ENCODE assay signal across 19 cellular contexts in the genomic region with DNA sequence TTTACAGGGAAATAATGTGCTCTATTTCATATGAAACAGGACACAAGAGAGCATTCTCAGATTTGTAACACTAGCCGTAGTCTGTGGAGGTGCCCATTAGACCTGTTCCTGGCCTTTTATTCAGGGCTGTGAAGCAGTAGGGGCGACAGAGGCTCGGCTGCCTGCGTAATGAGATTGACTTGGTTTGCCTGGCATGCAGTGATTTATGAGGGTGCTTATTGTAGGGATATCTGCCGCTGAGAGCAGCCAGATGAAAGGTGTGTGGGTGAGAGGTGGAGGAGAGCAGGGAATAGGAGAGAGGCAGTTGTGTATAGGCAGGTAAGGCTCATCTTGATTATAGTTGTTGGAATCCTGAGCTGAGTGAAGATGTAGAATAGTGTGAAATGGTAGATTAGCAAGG. TPM values are rescaled to one million over a fixed set of nuclear protein-coding genes. Genes with fewer than 3 reads are reported as not detected.
DNase-seq lines count a peak whose midpoint lies in the region.
"Had no signal": no experiment of that assay in that cellular context is flagged by ENCODE, and none has a peak within 500 bp of the region (broad histone marks: within the 10 kb centered on the region; RNA-seq: fewer than 3 reads in every experiment).

No MANE protein-coding gene starts in this region.

- DNase-seq in NCI-H187 treated with DMSO at 0.1 percent for 48 hours (lab: John Stamatoyannopoulos, UW) (peak; percentile 13), NCI-H187 (lab: John Stamatoyannopoulos, UW) (no peak), NCI-H2227 (lab: John Stamatoyannopoulos, UW; ENCODE audit: unreplicated experiment) (peak; percentile 56), cerebellar cortex (ENCODE audit: low spot score) (peak; percentile 19), putamen (ENCODE audit: low spot score) (peak; percentile 50), NCI-H2107 (lab: John Stamatoyannopoulos, UW) (no peak), mucosa of gallbladder (ENCODE audit: low spot score) (no peak), OCI-M1 (lab: John Stamatoyannopoulos, UW) (no peak)
- DNase-seq: 8988T; Caco-2; CD4-positive, alpha-beta memory T cell; GF-D8; IMR-90; NCI-H1092 treated with DMSO at 0.1 percent for 48 hours; NCI-H1694; NCI-H2171; NCI-H446 treated with DMSO at 0.1 percent for 48 hours; NCI-H748 treated with DMSO at 0.1 percent for 48 hours; Peyer's patch had no signal

RNA-seq across cellular contexts. Expression of gene DNAJC6, which starts 51.3 kb away (rescaled TPM):
- total RNA-seq in mucosa of gallbladder = 6.0 TPM

RNA-seq across cellular contexts. Expression of gene LEPR, which starts 59.8 kb away (rescaled TPM):
- total RNA-seq in mucosa of gallbladder = 13.1 TPM

RNA-seq across cellular contexts. Expression of gene LEPROT, which starts 59.8 kb away (rescaled TPM):
- total RNA-seq in mucosa of gallbladder = 67.6 TPM

Comparison
In these comparisons a context has a peak if more than half of its experiments do, and no peak if none do; other contexts are left out.
1. DNase-seq: peak in NCI-H187 treated with DMSO at 0.1 percent for 48 hours (single experiment), NCI-H2227 (single experiment), cerebellar cortex (single experiment) and putamen (single experiment); none in NCI-H187 (0 of 2), NCI-H2107 (single experiment), mucosa of gallbladder (single experiment) and OCI-M1 (single experiment).